Comparison of ENCODE assay signal across 8 cellular contexts in the genomic region with DNA sequence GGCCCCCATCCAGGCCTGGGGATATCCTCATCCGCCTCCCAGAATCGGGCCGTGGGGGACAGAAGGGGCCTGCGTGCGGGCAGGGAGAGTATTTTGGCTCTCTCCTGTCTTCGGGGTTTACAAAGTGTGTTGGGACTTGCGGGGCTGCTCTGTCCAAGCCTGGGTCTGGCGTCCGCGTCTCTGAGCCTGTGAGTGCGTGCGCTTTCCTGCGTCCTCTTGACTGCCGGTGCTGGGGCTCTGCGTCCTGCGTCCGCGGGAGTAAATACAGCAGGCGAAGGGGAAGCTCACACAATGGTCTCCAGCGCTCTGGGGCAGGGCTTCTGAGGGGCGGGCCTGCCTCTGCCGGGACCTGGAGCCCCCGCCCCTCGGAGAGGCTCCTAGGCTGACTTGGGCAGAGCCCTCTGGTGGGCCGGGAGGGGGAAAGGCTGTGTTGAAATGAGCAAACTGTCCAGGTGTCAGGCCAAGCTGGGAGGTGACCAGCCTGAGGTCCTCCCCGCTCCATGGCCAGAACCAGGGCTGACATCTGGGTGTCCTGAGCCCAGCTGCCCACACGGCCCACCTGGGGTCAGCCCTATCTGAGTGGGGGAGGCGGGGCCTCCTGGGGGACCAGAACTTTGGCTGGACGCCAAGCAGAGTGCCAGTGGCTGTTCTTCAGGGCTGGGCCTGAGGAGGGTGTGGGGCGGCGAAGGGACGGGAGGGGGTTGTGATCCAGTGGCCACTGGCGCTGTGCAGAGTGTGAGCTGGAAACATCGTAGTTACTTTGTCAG.
DNase-seq lines count a peak whose midpoint lies in the region; ATAC-seq and TF ChIP-seq lines count a peak whose summit lies in the region.

No MANE protein-coding gene starts in this region.

- H3K36me3 Mint-ChIP-seq in WTC11 (no peaks in the 10 kb centered on the region), immature natural killer cell (no peaks in the 10 kb centered on the region)

- no peaks in the 10 kb centered on the region for H3K27me3 Mint-ChIP-seq in WTC11 (ENCODE audit: low read depth)
- H3K27me3 Mint-ChIP-seq in immature natural killer cell (ENCODE audit: low read depth in 3 of 3), result peaks cover 5 to 9% (median 7%) of the 10 kb centered on the region in 3 donors

- peak overlapping the region; percentile 87 for H3K4me2 ChIP-seq in smooth muscle cell

- no peaks in the 10 kb centered on the region for H3K9me3 ChIP-seq in smooth muscle cell (replicated peaks; ENCODE audit: low read depth)

- peaks cover 52% of the 10 kb centered on the region for H3K4me1 ChIP-seq in smooth muscle cell (ENCODE audit: low read depth)

- H3K9ac ChIP-seq in smooth muscle cell (ENCODE audit: low read depth), result peak overlapping the region; percentile 80

- peak overlapping the region; percentile 81 for H3K27ac ChIP-seq in smooth muscle cell (ENCODE audit: low read depth)

- peak overlapping the region; percentile 69 for H3K4me3 ChIP-seq in smooth muscle cell

- H4K20me1 ChIP-seq in smooth muscle cell (ENCODE audit: low read depth), result peaks cover 83% of the 10 kb centered on the region

- peak overlapping the region; percentile 98 for H3K27ac Mint-ChIP-seq in WTC11
- H3K27ac Mint-ChIP-seq in immature natural killer cell, result peak overlapping the region; percentile 80 to 99 (median 96)

- POLR2A ChIA-PET in WTC11 (lab: Charles Lee), result interaction anchor here (0.6 to 1.5 kb wide), 5 partner anchors 13 to 133 kb away, joined by 3 to 7 read pairs (median 3); no protein-coding TSS in a partner anchor

- TF ChIP-seq CTCF in WTC11 (IDR thresholded peaks at IDR 0.05) (no peak), smooth muscle cell (IDR thresholded peaks at IDR 0.05; ENCODE audit: borderline replicate concordance, insufficient read depth, poor library complexity, severe bottlenecking) (peak; percentile 22)

- H3K4me3 Mint-ChIP-seq in WTC11, result peak overlapping the region; percentile 94
- peak overlapping the region; percentile 98 to 100 (median 99) for H3K4me3 Mint-ChIP-seq in immature natural killer cell

- ATAC-seq in WTC11 (peak; percentile 75), GM19467 (IDR thresholded peaks at IDR 0.05; ENCODE audit: unreplicated experiment) (no peak)

- H3K36me3 ChIP-seq in smooth muscle cell (ENCODE audit: low read depth), result no peaks in the 10 kb centered on the region

- CTCF ChIA-PET in WTC11 (lab: Charles Lee), result interaction anchor here (0.8 to 4.6 kb wide), 10 partner anchors 8 to 62 kb away, joined by 4 to 45 read pairs (median 5); no protein-coding TSS in a partner anchor

- no peaks in the 10 kb centered on the region for H3K27me3 ChIP-seq in smooth muscle cell (ENCODE audit: low read depth)

- peak in 10 of 14 donors; percentile 28 to 78 (median 66) for DNase-seq in C1 segment of cervical spinal cord (lab: John Stamatoyannopoulos, UW)
- DNase-seq in HuH-7.5 (ENCODE audit: low spot score), result peak; percentile 95
- peak; percentile 86 for DNase-seq in WTC11 (ENCODE audit: low spot score)
- DNase-seq in central memory CD4-positive, alpha-beta T cell, result peak; percentile 74
- DNase-seq in immature natural killer cell, result peak; percentile 71 to 78 (median 73)
- DNase-seq in smooth muscle cell (lab: John Stamatoyannopoulos, UW; ENCODE audit: unreplicated experiment), result peak; percentile 84
- no peak for DNase-seq in H4 (ENCODE audit: low spot score)

- peaks cover 72% of the 10 kb centered on the region for H3K4me1 Mint-ChIP-seq in WTC11
- peaks cover 69 to 71% of the 10 kb centered on the region in 2 donors for H3K4me1 Mint-ChIP-seq in immature natural killer cell

- 3% methylated on average over 30 of the region's 34 CpGs for WGBS in smooth muscle cell (ENCODE audit: low lambda C conversion rate)

- peaks cover 4% of the 10 kb centered on the region for H3F3A ChIP-seq in smooth muscle cell (ENCODE audit: low read depth)

- H3K9me3 Mint-ChIP-seq in WTC11 (no peaks in the 10 kb centered on the region), immature natural killer cell (no peaks in the 10 kb centered on the region)

- no peak overlapping the region for H2AFZ ChIP-seq in smooth muscle cell (ENCODE audit: low read depth)

- H3K79me2 ChIP-seq in smooth muscle cell (ENCODE audit: low read depth), result peaks cover 83% of the 10 kb centered on the region

TF ChIP-seq in WTC11, 78 proteins besides CTCF, POLR2A, EP300 and RAD21 (continues in another document):
- TF ChIP-seq, protein P1, sequence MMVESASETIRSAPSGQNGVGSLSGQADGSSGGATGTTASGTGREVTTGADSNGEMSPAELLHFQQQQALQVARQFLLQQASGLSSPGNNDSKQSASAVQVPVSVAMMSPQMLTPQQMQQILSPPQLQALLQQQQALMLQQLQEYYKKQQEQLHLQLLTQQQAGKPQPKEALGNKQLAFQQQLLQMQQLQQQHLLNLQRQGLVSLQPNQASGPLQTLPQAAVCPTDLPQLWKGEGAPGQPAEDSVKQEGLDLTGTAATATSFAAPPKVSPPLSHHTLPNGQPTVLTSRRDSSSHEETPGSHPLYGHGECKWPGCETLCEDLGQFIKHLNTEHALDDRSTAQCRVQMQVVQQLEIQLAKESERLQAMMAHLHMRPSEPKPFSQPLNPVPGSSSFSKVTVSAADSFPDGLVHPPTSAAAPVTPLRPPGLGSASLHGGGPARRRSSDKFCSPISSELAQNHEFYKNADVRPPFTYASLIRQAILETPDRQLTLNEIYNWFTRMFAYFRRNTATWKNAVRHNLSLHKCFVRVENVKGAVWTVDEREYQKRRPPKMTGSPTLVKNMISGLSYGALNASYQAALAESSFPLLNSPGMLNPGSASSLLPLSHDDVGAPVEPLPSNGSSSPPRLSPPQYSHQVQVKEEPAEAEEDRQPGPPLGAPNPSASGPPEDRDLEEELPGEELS (CRISPR knock-in tag; IDR thresholded peaks at IDR 0.05), result no peak
- TF ChIP-seq ZNF121 (CRISPR knock-in tag; IDR thresholded peaks at IDR 0.05) (no peak), SP1 (CRISPR knock-in tag; conservative IDR thresholded peaks at IDR 0.05) (0 out of 2 replicates have a peak, but pooled peaks have one; percentile 53), TP53 (CRISPR knock-in tag; IDR thresholded peaks at IDR 0.05) (peak; percentile 52; the same call in 1 of the 2 replicates), IRF2 (CRISPR knock-in tag; IDR thresholded peaks at IDR 0.05; ENCODE audit: borderline replicate concordance, low read depth) (no peak), USF1 (CRISPR knock-in tag; IDR thresholded peaks at IDR 0.05) (peak; percentile 6; the same call in 1 of the 2 replicates), ATF1 (CRISPR knock-in tag; IDR thresholded peaks at IDR 0.05) (0 out of 2 replicates have a peak, but pooled peaks have one; percentile 25), RELA (CRISPR knock-in tag; IDR thresholded peaks at IDR 0.05; ENCODE audit: borderline replicate concordance) (no peak), ZNF423 (CRISPR knock-in tag; IDR thresholded peaks at IDR 0.05) (no peak), TCF7 (CRISPR knock-in tag; IDR thresholded peaks at IDR 0.05; ENCODE audit: low read depth) (no peak), ZNF138 (CRISPR knock-in tag; conservative IDR thresholded peaks at IDR 0.05) (no peak), SOX15 (CRISPR knock-in tag; IDR thresholded peaks at IDR 0.05) (no peak), CREB1 (CRISPR knock-in tag; IDR thresholded peaks at IDR 0.05) (0 out of 2 replicates have a peak, but pooled peaks have one; percentile 16), SMAD3 (CRISPR knock-in tag; IDR thresholded peaks at IDR 0.05; ENCODE audit: borderline replicate concordance) (no peak), MYBL2 (CRISPR knock-in tag; IDR thresholded peaks at IDR 0.05) (no peak), ZNF219 (CRISPR knock-in tag; IDR thresholded peaks at IDR 0.05; ENCODE audit: borderline replicate concordance) (no peak), CREM (CRISPR knock-in tag; IDR thresholded peaks at IDR 0.05) (peak; percentile 41; the same call in 1 of the 2 replicates), ELF4 (CRISPR knock-in tag; IDR thresholded peaks at IDR 0.05; ENCODE audit: low read depth) (0 out of 2 replicates have a peak, but pooled peaks have one; percentile 59)
- TF ChIP-seq, protein P2, sequence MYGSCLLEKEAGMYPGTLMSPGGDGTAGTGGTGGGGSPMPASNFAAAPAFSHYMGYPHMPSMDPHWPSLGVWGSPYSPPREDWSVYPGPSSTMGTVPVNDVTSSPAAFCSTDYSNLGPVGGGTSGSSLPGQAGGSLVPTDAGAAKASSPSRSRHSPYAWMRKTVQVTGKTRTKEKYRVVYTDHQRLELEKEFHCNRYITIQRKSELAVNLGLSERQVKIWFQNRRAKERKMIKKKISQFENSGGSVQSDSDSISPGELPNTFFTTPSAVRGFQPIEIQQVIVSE (CRISPR knock-in tag; IDR thresholded peaks at IDR 0.05; ENCODE audit: borderline replicate concordance), result no peak
- TF ChIP-seq, protein P3, sequence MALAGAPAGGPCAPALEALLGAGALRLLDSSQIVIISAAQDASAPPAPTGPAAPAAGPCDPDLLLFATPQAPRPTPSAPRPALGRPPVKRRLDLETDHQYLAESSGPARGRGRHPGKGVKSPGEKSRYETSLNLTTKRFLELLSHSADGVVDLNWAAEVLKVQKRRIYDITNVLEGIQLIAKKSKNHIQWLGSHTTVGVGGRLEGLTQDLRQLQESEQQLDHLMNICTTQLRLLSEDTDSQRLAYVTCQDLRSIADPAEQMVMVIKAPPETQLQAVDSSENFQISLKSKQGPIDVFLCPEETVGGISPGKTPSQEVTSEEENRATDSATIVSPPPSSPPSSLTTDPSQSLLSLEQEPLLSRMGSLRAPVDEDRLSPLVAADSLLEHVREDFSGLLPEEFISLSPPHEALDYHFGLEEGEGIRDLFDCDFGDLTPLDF (CRISPR knock-in tag; IDR thresholded peaks at IDR 0.05), result no peak
- TF ChIP-seq, protein P4, sequence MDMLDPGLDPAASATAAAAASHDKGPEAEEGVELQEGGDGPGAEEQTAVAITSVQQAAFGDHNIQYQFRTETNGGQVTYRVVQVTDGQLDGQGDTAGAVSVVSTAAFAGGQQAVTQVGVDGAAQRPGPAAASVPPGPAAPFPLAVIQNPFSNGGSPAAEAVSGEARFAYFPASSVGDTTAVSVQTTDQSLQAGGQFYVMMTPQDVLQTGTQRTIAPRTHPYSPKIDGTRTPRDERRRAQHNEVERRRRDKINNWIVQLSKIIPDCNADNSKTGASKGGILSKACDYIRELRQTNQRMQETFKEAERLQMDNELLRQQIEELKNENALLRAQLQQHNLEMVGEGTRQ (CRISPR knock-in tag; IDR thresholded peaks at IDR 0.05), result no peak
